ENCODE assay signal across 11 cellular contexts in the genomic region with DNA sequence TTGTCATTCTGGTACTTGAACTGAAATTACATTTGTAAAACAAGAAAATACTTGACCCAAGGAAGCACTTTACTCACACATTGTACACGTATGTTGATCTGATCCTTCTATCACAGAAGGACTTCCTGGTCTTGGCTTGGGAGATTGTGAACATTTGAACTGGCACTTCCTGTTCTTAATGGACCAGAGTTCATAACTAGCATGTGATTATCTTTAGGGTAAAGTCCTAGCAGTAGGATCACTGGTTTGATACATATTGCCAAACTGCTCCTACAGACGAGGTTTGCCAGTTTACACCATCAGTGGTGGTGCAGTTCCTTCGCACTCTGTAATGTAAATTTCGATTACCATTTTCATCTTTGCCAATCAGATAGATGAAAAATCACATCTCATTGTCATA. TPM values are rescaled to one million over a fixed set of nuclear protein-coding genes. Genes with fewer than 3 reads are reported as not detected.
DNase-seq lines count a peak whose midpoint lies in the region; ATAC-seq and TF ChIP-seq lines count a peak whose summit lies in the region.
"Had no signal": no experiment of that assay in that cellular context is flagged by ENCODE, and none has a peak within 500 bp of the region (broad histone marks: within the 10 kb centered on the region; RNA-seq: fewer than 3 reads in every experiment).

No MANE protein-coding gene starts in this region.

- H3K4me1 ChIP-seq in mucosa of descending colon (ENCODE audit: low read depth): peaks cover 25% of the 10 kb centered on the region
- H3K4me1 ChIP-seq: A549 had no signal

- peak overlapping the region; percentile 99 for H3K27ac Mint-ChIP-seq in activated naive CD4-positive, alpha-beta T cell treated with anti-CD3 and anti-CD28 coated beads, Interleukin-2, amount 50 U/mL, for 72 hours

- H3K9me3 ChIP-seq in mucosa of descending colon: no peaks in the 10 kb centered on the region
- H3K9me3 ChIP-seq: A549 had no signal

- no peaks in the 10 kb centered on the region for H3K36me3 ChIP-seq in mucosa of descending colon (ENCODE audit: low read depth)

- intact Hi-C loops in mucosa of descending colon (cut with DNase I, micrococcal nuclease): no loop called here

- DNase-seq in NOMO-1 treated with DMSO at 0.1 percent for 48 hours (lab: John Stamatoyannopoulos, UW; ENCODE audit: unreplicated experiment) (peak; percentile 7), NOMO-1 (lab: John Stamatoyannopoulos, UW; ENCODE audit: unreplicated experiment in 2 of 2) (no peak), LNCaP clone FGC (ENCODE audit: low read depth) (peak; percentile 27), mucosa of descending colon (no peak), mucosa of gallbladder (ENCODE audit: low spot score) (no peak)
- DNase-seq in activated naive CD4-positive, alpha-beta T cell treated with anti-CD3 and anti-CD28 coated beads, Interleukin-2, amount 50 U/mL, for 72 hours (ENCODE audit: low spot score in 2 of 2): no peak
- DNase-seq: NCI-H1105 treated with DMSO at 0.1 percent for 48 hours had no signal

- no peaks in the 10 kb centered on the region for H3K9me3 Mint-ChIP-seq in activated naive CD4-positive, alpha-beta T cell treated with anti-CD3 and anti-CD28 coated beads, Interleukin-2, amount 50 U/mL, for 72 hours

- peaks cover 0 to 44% of the 10 kb centered on the region in 2 donors for H3K36me3 Mint-ChIP-seq in activated naive CD4-positive, alpha-beta T cell treated with anti-CD3 and anti-CD28 coated beads, Interleukin-2, amount 50 U/mL, for 72 hours

- TF ChIP-seq CTCF in LNCaP clone FGC (IDR thresholded peaks at IDR 0.05; ENCODE audit: control insufficient read depth, extremely low read depth, insufficient read depth) (no peak), mucosa of descending colon (IDR thresholded peaks at IDR 0.05) (no peak)

- H3K4me3 ChIP-seq in LNCaP clone FGC (ENCODE audit: low read depth, low read length) (no peak overlapping the region), mucosa of descending colon (no peak overlapping the region)
- H3K4me3 ChIP-seq: A549 had no signal

- ATAC-seq in activated naive CD4-positive, alpha-beta T cell treated with anti-CD3 and anti-CD28 coated beads, Interleukin-2, amount 50 U/mL, for 72 hours: no peak
- ATAC-seq in mucosa of descending colon (peak; percentile 94), HG03095 (IDR thresholded peaks at IDR 0.05; ENCODE audit: unreplicated experiment) (no peak), GM18502 (IDR thresholded peaks at IDR 0.05; ENCODE audit: poor library complexity, unreplicated experiment) (no peak)
- ATAC-seq: A549, Panc1 had no signal

RNA-seq across cellular contexts. Expression of a gene that starts 12.7 kb away (rescaled TPM):
- total RNA-seq in activated naive CD4-positive, alpha-beta T cell treated with anti-CD3 and anti-CD28 coated beads, Interleukin-2, amount 50 U/mL, for 72 hours: 10 to 100 TPM; 59.6 to 83.3 TPM
- 10 to 100 TPM; 30.8 to 43.2 (median 40.4) TPM for total RNA-seq in mucosa of descending colon
- total RNA-seq in mucosa of gallbladder: 31.8 TPM

Comparison
In these comparisons a context has a peak if more than half of its experiments do, and no peak if none do; other contexts are left out.
1. DNase-seq: peak in NOMO-1 treated with DMSO at 0.1 percent for 48 hours (single experiment) and LNCaP clone FGC (single experiment); none in NOMO-1 (0 of 2), activated naive CD4-positive, alpha-beta T cell treated with anti-CD3 and anti-CD28 coated beads, Interleukin-2, amount 50 U/mL, for 72 hours (0 of 2), mucosa of descending colon (0 of 3) and mucosa of gallbladder (single experiment).